In the genomic region with DNA sequence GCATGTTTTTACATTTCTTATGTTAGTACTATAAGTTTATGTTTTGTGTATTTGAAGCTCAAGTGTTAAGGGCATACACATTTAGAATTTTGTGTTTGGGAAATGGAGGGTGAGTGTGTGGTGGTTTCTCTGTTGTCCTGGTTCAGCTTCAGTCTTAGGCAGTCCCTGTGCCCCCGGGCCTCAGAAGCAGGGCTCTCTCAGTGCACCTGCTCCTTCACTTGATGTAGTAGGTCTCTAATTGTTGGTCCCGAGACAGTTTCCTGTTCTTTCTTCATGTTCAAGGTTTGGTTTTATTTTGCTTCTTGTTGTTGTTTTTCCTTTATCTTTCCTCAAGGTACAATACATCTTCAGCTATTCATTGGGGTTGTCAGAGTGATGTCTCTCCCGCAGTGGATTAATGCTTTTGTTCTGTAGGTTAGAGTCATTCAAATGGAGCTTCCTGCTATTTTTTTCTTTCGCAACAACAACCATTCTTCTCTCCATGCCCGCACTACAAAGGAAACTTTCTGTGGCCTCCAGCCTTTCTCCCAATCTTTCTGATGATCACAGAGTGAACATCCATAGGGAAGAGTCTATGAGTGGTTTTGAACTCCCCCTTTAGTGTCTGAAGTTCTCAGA, we compare ENCODE assay signal across 23 cellular contexts.
"Had no signal": no experiment of that assay in that cellular context is flagged by ENCODE, and none has a peak within 500 bp of the region (broad histone marks: within the 10 kb centered on the region; RNA-seq: fewer than 3 reads in every experiment).

No MANE protein-coding gene starts in this region.

- H3K9me3 ChIP-seq: SK-N-SH had no signal

- H3K4me3 ChIP-seq: K562 had no signal

- H3K9ac ChIP-seq: KMS-11, SK-N-SH had no signal

- H3K4me2 ChIP-seq: KMS-11, SK-N-SH had no signal

- H3K27ac Mint-ChIP-seq: IgD-negative memory B cell had no signal

- H3K27ac ChIP-seq: KMS-11, RWPE1 had no signal

- H3K36me3 Mint-ChIP-seq: IgD-negative memory B cell had no signal

- DNase-seq: Kasumi-1, MM.1S, NCI-H1105, NCI-H1417, NCI-H1436 treated with DMSO at 0.1 percent for 48 hours, NCI-H1694, NCI-H187 treated with DMSO at 0.1 percent for 48 hours, NCI-H2029 treated with DMSO at 0.1 percent for 48 hours, NCI-H2171, NCI-H226, NCI-H446, NCI-H510A, NCI-H524 treated with DMSO at 0.1 percent for 48 hours, NCI-H69, NCI-H774, PC-3, SHP77, SK-N-SH, T-helper 1 cell had no signal

- H3K4me1 Mint-ChIP-seq: IgD-negative memory B cell had no signal

- H3K4me3 Mint-ChIP-seq: IgD-negative memory B cell had no signal
